ENCODE assay signal across 25 cellular contexts in genomic region chr14:34867199-34867598, GRCh38. TPM values are rescaled to one million over a fixed set of nuclear protein-coding genes. Genes with fewer than 3 reads are reported as not detected.
DNase-seq lines count a peak whose midpoint lies in the region; ATAC-seq and TF ChIP-seq lines count a peak whose summit lies in the region.
"Had no signal": no experiment of that assay in that cellular context is flagged by ENCODE, and none has a peak within 500 bp of the region (broad histone marks: within the 10 kb centered on the region; RNA-seq: fewer than 3 reads in every experiment).

No MANE protein-coding gene starts in this region.

- H2BK20ac ChIP-seq in IMR-90 (ENCODE audit: low read depth, low read length), result no peak overlapping the region

- H4K8ac ChIP-seq in IMR-90 (ENCODE audit: low read depth in 2 of 2, low read length in 2 of 2), result peak overlapping the region in 1 of 2 experiments; percentile 32; a peak in 1 of 4 replicates
- H4K8ac ChIP-seq in trophoblast cell (ENCODE audit: low read depth, low read length), result no peak overlapping the region

- H3K56ac ChIP-seq in IMR-90 (ENCODE audit: extremely low read depth, insufficient read depth, low read length), result no peak overlapping the region

- H3K9me2 ChIP-seq in SK-N-SH, result no peaks in the 10 kb centered on the region

- H3K18ac ChIP-seq in IMR-90 (ENCODE audit: low read depth, low read length), result no peak overlapping the region
- H3K18ac ChIP-seq in trophoblast cell (ENCODE audit: low read length), result no peak overlapping the region

- BruUV-seq in IMR-90 (replicated peaks; lab: Mats Ljungman, UMichigan), result no TSS peak

- no peak for TF ChIP-seq EP300 in SK-N-SH (IDR thresholded peaks at IDR 0.05; ENCODE audit: borderline replicate concordance in 1 of 2, low read depth in 1 of 2, low read length in 1 of 2)

- H3K4me3 Mint-ChIP-seq in CD4-positive, alpha-beta memory T cell, result peak overlapping the region in 1 of 8 donors; percentile 38
- H3K4me3 Mint-ChIP-seq: CD4-positive, alpha-beta T cell; H9; T-helper 1 cell treated with Interleukin-12 subunit alpha and Interleukin-12 subunit beta and Interleukin-4 antibody, amounts not matched to agents 30 μg/mL and 1 μg/mL, for 36 hours had no signal

- H2AFZ ChIP-seq in IMR-90 (replicated peaks; ENCODE audit: low read length, poor library complexity) (no peak overlapping the region), SK-N-SH (ENCODE audit: low read depth) (no peak overlapping the region), trophoblast cell (ENCODE audit: insufficient read depth, low read length, poor library complexity) (no peak overlapping the region)

- peaks cover 77% of the 10 kb centered on the region for H3K36me3 ChIP-seq in BLaER1
- peaks cover 5% of the 10 kb centered on the region for H3K36me3 ChIP-seq in IMR-90 (ENCODE audit: control insufficient read depth, insufficient read depth, low read length)
- H3K36me3 ChIP-seq in SK-N-SH (replicated peaks in 1 of 2; ENCODE audit: control insufficient read depth in 1 of 2, insufficient read depth in 2 of 2, low read length in 1 of 2), result peaks cover 3 to 12% of the 10 kb centered on the region in 2 experiments
- peaks cover 2 to 3% of the 10 kb centered on the region in 2 experiments for H3K36me3 ChIP-seq in trophoblast cell (ENCODE audit: control insufficient read depth in 1 of 2, insufficient read depth in 2 of 2, low read length in 2 of 2)
- peaks cover 10% of the 10 kb centered on the region for H3K36me3 ChIP-seq in CD4-positive, alpha-beta memory T cell (ENCODE audit: insufficient read depth, low read length)

- H3K9me3 Mint-ChIP-seq in CD4-positive, alpha-beta memory T cell, result no peaks in the 10 kb centered on the region
- H3K9me3 Mint-ChIP-seq: CD4-positive, alpha-beta T cell; H9; IgD-negative memory B cell; T-helper 1 cell treated with Interleukin-12 subunit alpha and Interleukin-12 subunit beta and Interleukin-4 antibody, amounts not matched to agents 30 μg/mL and 1 μg/mL, for 36 hours had no signal

- H3K4me2 ChIP-seq in BLaER1, result peak overlapping the region; percentile 58
- no peak overlapping the region for H3K4me2 ChIP-seq in IMR-90 (ENCODE audit: low read depth, low read length)
- no peak overlapping the region for H3K4me2 ChIP-seq in SK-N-SH
- no peak overlapping the region for H3K4me2 ChIP-seq in trophoblast cell (ENCODE audit: low read length)

- no peaks in the 10 kb centered on the region for H3K9me3 ChIP-seq in BLaER1
- no peaks in the 10 kb centered on the region for H3K9me3 ChIP-seq in IMR-90 (ENCODE audit: control insufficient read depth, insufficient read depth, low read length)
- no peaks in the 10 kb centered on the region for H3K9me3 ChIP-seq in SK-N-SH
- no peaks in the 10 kb centered on the region for H3K9me3 ChIP-seq in trophoblast cell (ENCODE audit: insufficient read depth, low read depth, low read length)
- H3K9me3 ChIP-seq in CD4-positive, alpha-beta memory T cell (ENCODE audit: control insufficient read depth in 1 of 2, low read length in 2 of 2), result no peaks in the 10 kb centered on the region
- H3K9me3 ChIP-seq: MG63 had no signal

- ATAC-seq in IMR-90 (ENCODE audit: low read depth), result no peak
- no peak for ATAC-seq in GM18505 (IDR thresholded peaks at IDR 0.05; ENCODE audit: unreplicated experiment)
- ATAC-seq: PC-3 had no signal

- no peaks in the 10 kb centered on the region for H3K27me3 Mint-ChIP-seq in CD4-positive, alpha-beta memory T cell
- H3K27me3 Mint-ChIP-seq: CD4-positive, alpha-beta T cell; IgD-negative memory B cell had no signal

- H3K4ac ChIP-seq in IMR-90 (ENCODE audit: low read depth, low read length), result no peak overlapping the region
- peak overlapping the region; percentile 29 for H3K4ac ChIP-seq in trophoblast cell (ENCODE audit: low read depth, low read length)

- no peak overlapping the region for H4K5ac ChIP-seq in IMR-90 (ENCODE audit: low read depth, low read length)

- H2AK5ac ChIP-seq in IMR-90 (ENCODE audit: low read depth, low read length), result no peak overlapping the region
- H2AK5ac ChIP-seq in trophoblast cell (ENCODE audit: low read length), result no peak overlapping the region

- TF ChIP-seq RAD21 in IMR-90 (IDR thresholded peaks at IDR 0.05; ENCODE audit: low read length), result no peak
- TF ChIP-seq RAD21 in SK-N-SH (IDR thresholded peaks at IDR 0.05; ENCODE audit: low read length), result no peak

- whole genome bisulfite sequencing in IMR-90 (ENCODE audit: extremely low coverage in 2 of 2, insufficient read length in 1 of 2), 2 experiments, result 74% methylated on average over 2 of the region's 5 CpGs; no CpG with 5 or more reads in 1 of the 2 experiments
- WGBS in SK-N-SH (ENCODE audit: low lambda C conversion rate), result 66% methylated on average over 5 of the region's 5 CpGs
- no CpG with 5 or more reads among the region's 5 CpGs for WGBS in trophoblast cell (ENCODE audit: extremely low coverage, insufficient coverage, insufficient read length)

- H3K27ac Mint-ChIP-seq in CD4-positive, alpha-beta memory T cell, result peak overlapping the region in 1 of 7 donors; percentile 24
- H3K27ac Mint-ChIP-seq: CD4-positive, alpha-beta T cell; H9; T-helper 1 cell treated with Interleukin-12 subunit alpha and Interleukin-12 subunit beta and Interleukin-4 antibody, amounts not matched to agents 30 μg/mL and 1 μg/mL, for 36 hours had no signal

- peaks cover 100% of the 10 kb centered on the region for H4K20me1 ChIP-seq in BLaER1
- peaks cover 14% of the 10 kb centered on the region; the same call in 1 of the 2 replicates for H4K20me1 ChIP-seq in IMR-90 (ENCODE audit: insufficient read depth, low read length)
- H4K20me1 ChIP-seq in SK-N-SH (ENCODE audit: insufficient read depth), result peaks cover 25% of the 10 kb centered on the region

- no peak overlapping the region for H4K12ac ChIP-seq in trophoblast cell (ENCODE audit: low read depth, low read length)

- no peak for TF ChIP-seq POLR2A in IMR-90 (IDR thresholded peaks at IDR 0.05; ENCODE audit: low read depth, low read length)
- TF ChIP-seq POLR2A in GM18505 (IDR thresholded peaks at IDR 0.05; ENCODE audit: borderline replicate concordance, extremely low read depth, insufficient read depth, insufficient read length), result no peak
- TF ChIP-seq POLR2A in erythroblast (IDR thresholded peaks at IDR 0.05; ENCODE audit: low read length), result no peak

- H3K27ac ChIP-seq in BLaER1 (no peak overlapping the region), IMR-90 (ENCODE audit: insufficient read depth, low read length) (no peak overlapping the region), SK-N-SH (ENCODE audit: low read depth in 2 of 2, low read length in 1 of 2) (no peak overlapping the region), trophoblast cell (ENCODE audit: low read depth, low read length) (no peak overlapping the region)
- no peak overlapping the region for H3K27ac ChIP-seq in CD4-positive, alpha-beta memory T cell (ENCODE audit: low read depth, low read length)
- H3K27ac ChIP-seq: HL-60 had no signal

- no peaks in the 10 kb centered on the region for H3K27me3 ChIP-seq in BLaER1
- no peaks in the 10 kb centered on the region for H3K27me3 ChIP-seq in IMR-90 (ENCODE audit: control insufficient read depth, insufficient read depth, low read length)
- H3K27me3 ChIP-seq in SK-N-SH (ENCODE audit: insufficient read depth), result no peaks in the 10 kb centered on the region
- H3K27me3 ChIP-seq in trophoblast cell (ENCODE audit: insufficient read depth, low read length), result no peaks in the 10 kb centered on the region
- H3K27me3 ChIP-seq in CD4-positive, alpha-beta memory T cell (ENCODE audit: insufficient read depth, low read length), result no peaks in the 10 kb centered on the region
- H3K27me3 ChIP-seq: MG63 had no signal

- H3K9ac ChIP-seq in BLaER1 (no peak overlapping the region), IMR-90 (ENCODE audit: low read depth, low read length) (no peak overlapping the region), SK-N-SH (no peak overlapping the region), trophoblast cell (ENCODE audit: low read length) (peak overlapping the region; percentile 3)

- no peak overlapping the region for H2AK9ac ChIP-seq in IMR-90 (replicated peaks; ENCODE audit: low read depth, low read length, poor library complexity)

- H3F3A ChIP-seq in SK-N-SH (replicated peaks; ENCODE audit: insufficient read depth), result peaks cover 2% of the 10 kb centered on the region

- peaks cover 37 to 59% (median 50%) of the 10 kb centered on the region in 4 donors for H3K4me1 Mint-ChIP-seq in CD4-positive, alpha-beta memory T cell

- POLR2A ChIA-PET in IMR-90 (lab: Charles Lee; ENCODE audit: unreplicated experiment) (interaction anchor here (0.6 kb wide), 1 partner anchor 16 kb away, joined by 7 read pairs; no protein-coding TSS in a partner anchor), SK-N-SH (lab: Yijun Ruan, JAX) (no interaction called here)
- POLR2A ChIA-PET in CD4-positive, alpha-beta memory T cell (lab: Charles Lee; ENCODE audit: partially characterized antibody), result interaction anchor here (0.6 kb wide), 1 partner anchor 15 kb away, joined by 3 read pairs; no protein-coding TSS in a partner anchor

- H3K36me3 Mint-ChIP-seq in CD4-positive, alpha-beta memory T cell, result peaks cover 10 to 34% of the 10 kb centered on the region in 2 donors
- H3K36me3 Mint-ChIP-seq: IgD-negative memory B cell had no signal

- H2BK12ac ChIP-seq in trophoblast cell (ENCODE audit: low read length), result no peak overlapping the region

- DNase-seq in IMR-90 (no peak), SK-N-SH (peak; percentile 56), trophoblast cell (no peak), erythroblast (lab: John Stamatoyannopoulos, UW) (no peak)
- no peak for DNase-seq in CD4-positive, alpha-beta memory T cell
- DNase-seq: AML-193; Calu3; CD4-positive, alpha-beta T cell; EL; H9; Karpas-422; MG63; NCI-H1092; NCI-H1436 treated with DMSO at 0.1 percent for 48 hours; NCI-H2029; NCI-H2171; NCI-H69; PC-3; RPMI8226; SHP77 treated with DMSO at 0.1 percent for 48 hours had no signal

- H3K9me1 ChIP-seq in IMR-90 (ENCODE audit: insufficient read depth, low read length), result peaks cover 7% of the 10 kb centered on the region

- dilution Hi-C loops in IMR-90 (cut with HindIII; ENCODE audit: low sequenced_read_pairs, unreplicated experiment), result no loop called here

- H2BK5ac ChIP-seq in IMR-90 (ENCODE audit: low read depth, low read length, poor library complexity, severe bottlenecking), result no peak overlapping the region
- no peak overlapping the region for H2BK5ac ChIP-seq in trophoblast cell (ENCODE audit: low read depth, low read length, poor library complexity)

- H3K79me1 ChIP-seq in IMR-90 (ENCODE audit: low read depth in 1 of 2, low read length in 2 of 2) (peaks cover 28 to 46% of the 10 kb centered on the region in 2 experiments), trophoblast cell (ENCODE audit: low read length) (no peaks in the 10 kb centered on the region)

- no peak overlapping the region for H2BK15ac ChIP-seq in IMR-90 (ENCODE audit: low read depth, low read length)

- intact Hi-C loops in IMR-90 (cut with micrococcal nuclease), result no loop called here
- intact Hi-C loops in CD4-positive, alpha-beta memory T cell (cut with micrococcal nuclease), result no loop called here

- H3K4me1 ChIP-seq in BLaER1 (peaks cover 44% of the 10 kb centered on the region), IMR-90 (ENCODE audit: control insufficient read depth, insufficient read depth, low read length) (no peaks in the 10 kb centered on the region), SK-N-SH (ENCODE audit: control insufficient read depth in 1 of 2, insufficient read depth in 2 of 2, low read depth in 1 of 2, low read length in 1 of 2) (peaks cover under 1 to 3% of the 10 kb centered on the region in 2 experiments; a peak in 2 of 4 replicates), trophoblast cell (ENCODE audit: control insufficient read depth in 1 of 2, insufficient read depth in 2 of 2, low read length in 2 of 2) (no peaks in the 10 kb centered on the region)
- H3K4me1 ChIP-seq in CD4-positive, alpha-beta memory T cell (ENCODE audit: insufficient read depth, low read length), result peaks cover 54% of the 10 kb centered on the region

- TF ChIP-seq CTCF in IMR-90 (conservative IDR thresholded peaks at IDR 0.05; ENCODE audit: low read depth, low read length) (no peak), SK-N-SH (IDR thresholded peaks at IDR 0.05) (no peak)

- H3K4me3 ChIP-seq in BLaER1 (no peak overlapping the region), IMR-90 (ENCODE audit: insufficient read depth, low read depth, low read length) (no peak overlapping the region), SK-N-SH (ENCODE audit: low read depth in 2 of 2, low read length in 1 of 2) (no peak overlapping the region), trophoblast cell (ENCODE audit: low read depth, low read length) (no peak overlapping the region)
- H3K4me3 ChIP-seq in CD4-positive, alpha-beta memory T cell (ENCODE audit: low read length in 2 of 2), result no peak overlapping the region
- H3K4me3 ChIP-seq: MG63 had no signal

- H3K14ac ChIP-seq in IMR-90 (replicated peaks; ENCODE audit: low read depth, low read length) (no peak overlapping the region), trophoblast cell (ENCODE audit: low read length) (no peak overlapping the region)

- CTCF ChIA-PET in IMR-90 (lab: Yijun Ruan, JAX) (no interaction called here), SK-N-SH (lab: Yijun Ruan, JAX) (no interaction called here)
- CTCF ChIA-PET in CD4-positive, alpha-beta memory T cell (lab: Charles Lee; ENCODE audit: partially characterized antibody), result interaction anchor here (1.5 kb wide), 1 partner anchor 18 kb away, joined by 6 read pairs; no protein-coding TSS in a partner anchor

- H2BK120ac ChIP-seq in IMR-90 (ENCODE audit: low read depth, low read length) (no peak overlapping the region), trophoblast cell (ENCODE audit: insufficient read depth, low read length, poor library complexity) (no peak overlapping the region)

- in situ Hi-C loops in IMR-90 (cut with MboI; ENCODE audit: low sequenced_read_pairs), result no loop called here

- H3K23ac ChIP-seq in IMR-90 (ENCODE audit: low read depth, low read length), result peak overlapping the region; percentile 75
- no peak overlapping the region for H3K23ac ChIP-seq in trophoblast cell (ENCODE audit: low read length)

- H3K79me2 ChIP-seq in SK-N-SH (ENCODE audit: insufficient read depth) (peaks cover 94% of the 10 kb centered on the region), trophoblast cell (ENCODE audit: control insufficient read depth, insufficient read depth, low read length, poor library complexity) (peaks cover 2% of the 10 kb centered on the region)

- H4K91ac ChIP-seq in IMR-90 (ENCODE audit: insufficient read depth, low read depth, low read length) (no peak overlapping the region), trophoblast cell (ENCODE audit: low read depth, low read length) (no peak overlapping the region)

RNA-seq across cellular contexts. Expression of gene BAZ1A, which starts 8.0 kb away (rescaled TPM):
- 23.8 and 43.6 TPM in 2 replicates for total RNA-seq in IMR-90 (2012; rRNA removed)
- polyA plus RNA-seq in IMR-90 (2012; rRNA removed), result 15.3 and 17.1 TPM in 2 replicates
- polyA plus RNA-seq in IMR-90 (2012; cell fraction: cytosol; rRNA removed), result 2.1 and 2.6 TPM in 2 replicates
- polyA plus RNA-seq in IMR-90 (2012; cell fraction: nucleus; rRNA removed; ENCODE audit: low replicate concordance), result 3.1 and 27.1 TPM in 2 replicates
- 17.4 and 19.3 TPM in 2 replicates for polyA plus RNA-seq in SK-N-SH (2012; rRNA removed)
- 22.0 and 30.2 TPM in 2 replicates for polyA plus RNA-seq in SK-N-SH (2012; cell fraction: cytosol; rRNA removed)
- polyA plus RNA-seq in SK-N-SH (2012; cell fraction: nucleus; rRNA removed), result 16.0 and 43.6 TPM in 2 replicates
- 51.4 and 53.7 TPM in 2 replicates for polyA plus RNA-seq in trophoblast cell (2013)
- total RNA-seq in CD4-positive, alpha-beta memory T cell, result 10 to 100 TPM; 54.1 to 56.4 TPM
- 10 to 100 TPM in 1 of 2 donors, 1 to 10 TPM in 1; 5.6 to 16.4 TPM for polyA plus RNA-seq in CD4-positive, alpha-beta memory T cell
